ENCODE assay signal across 14 cellular contexts in genomic region chr11:44751066-44751465, GRCh38.
"Had no signal": no experiment of that assay in that cellular context is flagged by ENCODE, and none has a peak within 500 bp of the region (broad histone marks: within the 10 kb centered on the region; RNA-seq: fewer than 3 reads in every experiment).

No MANE protein-coding gene starts in this region.

- H3K36me3 ChIP-seq: left lung, SJSA1 had no signal

- DNase-seq: activated CD4-positive, alpha-beta memory T cell treated with anti-CD3 and anti-CD28 coated beads for 36 hours; activated gamma-delta T cell treated with Interleukin-2 at 50 U/mL for 16 hours; activated naive CD8-positive, alpha-beta T cell treated with anti-CD3 and anti-CD28 coated beads, Interleukin-2, amount 10 ng/mL, durations not matched to agents 7 days and 5 days; activated T-cell treated with anti-CD3 and anti-CD28 coated beads, Interleukin-2, amount 50 U/mL, for 48 hours; aorta; erythroblast; foreskin fibroblast; left lung; mesenchymal stem cell; SW 1271; T-helper 9 cell; trophoblast cell had no signal

- H3K4me3 ChIP-seq: left lung, SJSA1 had no signal

- H3K9me3 ChIP-seq: left lung, SJSA1 had no signal

- H3K4me1 ChIP-seq: left lung, SJSA1 had no signal

- H3K27me3 ChIP-seq: left lung had no signal

- H3K27ac ChIP-seq: left lung, SJSA1, VCaP had no signal

- ATAC-seq: left lung had no signal
